ENCODE assay signal across 28 cellular contexts in the genomic region with DNA sequence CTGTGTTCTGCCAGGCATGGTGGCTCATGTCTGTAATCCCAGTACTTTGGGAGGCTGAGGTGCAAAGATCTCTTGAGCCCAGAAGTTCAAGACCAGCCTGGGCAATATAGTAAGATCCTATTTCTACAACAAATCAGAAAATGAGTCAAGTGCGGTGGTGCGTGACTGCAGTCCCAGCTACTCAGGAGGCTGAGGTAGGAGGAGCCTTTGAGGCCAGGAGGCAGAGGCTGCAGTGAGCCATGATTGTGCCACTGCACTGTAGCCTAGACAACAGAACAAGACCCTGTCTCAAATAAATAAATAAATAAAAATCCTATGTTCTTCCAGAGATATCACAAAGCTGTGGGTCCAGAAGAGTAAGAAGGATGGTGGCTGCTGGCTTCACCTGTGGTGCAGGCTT. TPM values are rescaled to one million over a fixed set of nuclear protein-coding genes. Genes with fewer than 3 reads are reported as not detected.
"Had no signal": no experiment of that assay in that cellular context is flagged by ENCODE, and none has a peak within 500 bp of the region (broad histone marks: within the 10 kb centered on the region; RNA-seq: fewer than 3 reads in every experiment).

No MANE protein-coding gene starts in this region.

- H3K9me3 Mint-ChIP-seq: natural killer cell; T-helper 2 cell treated with Interferon-gamma antibody and Interleukin-4, amounts not matched to agents 5 μg/mL and 100 μg/mL, for 36 hours had no signal

- H3K4me3 ChIP-seq: esophagus squamous epithelium, heart right ventricle, lower lobe of right lung, right lobe of liver, testis, transverse colon, uterus had no signal

- H3K27ac Mint-ChIP-seq: activated naive CD8-positive, alpha-beta T cell; natural killer cell; T-helper 2 cell treated with Interferon-gamma antibody and Interleukin-4, amounts not matched to agents 5 μg/mL and 100 μg/mL, for 36 hours had no signal

- ATAC-seq: activated CD4-positive, CD25-positive, alpha-beta regulatory T cell treated with anti-CD3 and anti-CD28 coated beads, Interleukin-2, amount 50 U/mL, for 24 hours; heart right ventricle; left lobe of liver; lower lobe of right lung; natural killer cell; right lobe of liver; stimulated activated naive CD8-positive, alpha-beta T cell treated with anti-CD3 and anti-CD28 coated beads, Interleukin-15, Interleukin-2, amounts not matched to agents 100 U/mL and 50 U/mL, for 24 hours had no signal

- DNase-seq: activated CD4-positive, alpha-beta T cell treated with anti-CD3 and anti-CD28 coated beads for 48 hours; activated CD4-positive, alpha-beta T cell treated with anti-CD3 and anti-CD28 coated beads, Interleukin-2, amount 50 U/mL, for 48 hours; activated CD8-positive, alpha-beta memory T cell treated with anti-CD3 and anti-CD28 coated beads for 24 hours; activated effector memory CD4-positive, alpha-beta T cell treated with Interleukin-2 at 50 U/mL for 16 hours; activated naive CD4-positive, alpha-beta T cell treated with Interleukin-2 at 50 U/mL for 16 hours; anterior cingulate cortex; dermis blood vessel endothelial cell; effector CD4-positive, alpha-beta T cell; esophagus squamous epithelium; foreskin melanocyte; heart right ventricle; lower lobe of right lung; mesendoderm; natural killer cell; right lobe of liver; stimulated activated CD4-positive, alpha-beta T cell treated with anti-CD3 and anti-CD28 coated beads, Interleukin-2, amount 100 ng/mL, for 48 hours; stimulated activated naive CD8-positive, alpha-beta T cell treated with anti-CD3 and anti-CD28 coated beads, Interleukin-15, Interleukin-2, amounts not matched to agents 100 U/mL and 50 U/mL, for 24 hours; testis; transverse colon; uterus; WERI-Rb-1 had no signal

- H3K36me3 ChIP-seq: esophagus squamous epithelium, heart right ventricle, lower lobe of right lung, transverse colon, uterus, WERI-Rb-1 had no signal

- H3K9me3 ChIP-seq: esophagus squamous epithelium, heart right ventricle, lower lobe of right lung, right lobe of liver, testis, transverse colon, uterus had no signal

- H3K4me1 Mint-ChIP-seq: natural killer cell had no signal

- H3K4me1 ChIP-seq: lower lobe of right lung, testis, uterus had no signal

- H3K27me3 ChIP-seq: esophagus squamous epithelium, heart right ventricle, right lobe of liver, testis, transverse colon, uterus had no signal

- H3K4me3 Mint-ChIP-seq: activated naive CD8-positive, alpha-beta T cell; natural killer cell; T-helper 2 cell treated with Interferon-gamma antibody and Interleukin-4, amounts not matched to agents 5 μg/mL and 100 μg/mL, for 36 hours had no signal

- H3K36me3 Mint-ChIP-seq: activated naive CD8-positive, alpha-beta T cell; natural killer cell had no signal

- H3K27ac ChIP-seq: heart right ventricle, lower lobe of right lung, right lobe of liver, testis, uterus, WERI-Rb-1 had no signal

RNA-seq across cellular contexts. Expression of gene CDA, which starts 22.1 kb away (rescaled TPM):
- total RNA-seq: osteocyte, skeletal muscle tissue had no signal

RNA-seq across cellular contexts. Expression of gene FAM43B, which starts 58.6 kb away (rescaled TPM):
- total RNA-seq: dermis blood vessel endothelial cell, mononuclear cell, natural killer cell, transverse colon had no signal
